1 cellular context compared by ENCODE assay signal in genomic region chr2:170436077-170436943, GRCh38.
TF ChIP-seq lines count a peak whose summit lies in the region.

No MANE protein-coding gene starts in this region.

TF ChIP-seq in WTC11, 78 proteins besides CTCF, POLR2A, EP300 and RAD21 (continued from another document):
- TF ChIP-seq, protein P1, sequence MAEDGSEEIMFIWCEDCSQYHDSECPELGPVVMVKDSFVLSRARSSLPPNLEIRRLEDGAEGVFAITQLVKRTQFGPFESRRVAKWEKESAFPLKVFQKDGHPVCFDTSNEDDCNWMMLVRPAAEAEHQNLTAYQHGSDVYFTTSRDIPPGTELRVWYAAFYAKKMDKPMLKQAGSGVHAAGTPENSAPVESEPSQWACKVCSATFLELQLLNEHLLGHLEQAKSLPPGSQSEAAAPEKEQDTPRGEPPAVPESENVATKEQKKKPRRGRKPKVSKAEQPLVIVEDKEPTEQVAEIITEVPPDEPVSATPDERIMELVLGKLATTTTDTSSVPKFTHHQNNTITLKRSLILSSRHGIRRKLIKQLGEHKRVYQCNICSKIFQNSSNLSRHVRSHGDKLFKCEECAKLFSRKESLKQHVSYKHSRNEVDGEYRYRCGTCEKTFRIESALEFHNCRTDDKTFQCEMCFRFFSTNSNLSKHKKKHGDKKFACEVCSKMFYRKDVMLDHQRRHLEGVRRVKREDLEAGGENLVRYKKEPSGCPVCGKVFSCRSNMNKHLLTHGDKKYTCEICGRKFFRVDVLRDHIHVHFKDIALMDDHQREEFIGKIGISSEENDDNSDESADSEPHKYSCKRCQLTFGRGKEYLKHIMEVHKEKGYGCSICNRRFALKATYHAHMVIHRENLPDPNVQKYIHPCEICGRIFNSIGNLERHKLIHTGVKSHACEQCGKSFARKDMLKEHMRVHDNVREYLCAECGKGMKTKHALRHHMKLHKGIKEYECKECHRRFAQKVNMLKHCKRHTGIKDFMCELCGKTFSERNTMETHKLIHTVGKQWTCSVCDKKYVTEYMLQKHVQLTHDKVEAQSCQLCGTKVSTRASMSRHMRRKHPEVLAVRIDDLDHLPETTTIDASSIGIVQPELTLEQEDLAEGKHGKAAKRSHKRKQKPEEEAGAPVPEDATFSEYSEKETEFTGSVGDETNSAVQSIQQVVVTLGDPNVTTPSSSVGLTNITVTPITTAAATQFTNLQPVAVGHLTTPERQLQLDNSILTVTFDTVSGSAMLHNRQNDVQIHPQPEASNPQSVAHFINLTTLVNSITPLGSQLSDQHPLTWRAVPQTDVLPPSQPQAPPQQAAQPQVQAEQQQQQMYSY (CRISPR knock-in tag; IDR thresholded peaks at IDR 0.05), result no peak
- TF ChIP-seq ZNF232 (CRISPR knock-in tag; IDR thresholded peaks at IDR 0.05) (no peak), RORB (CRISPR knock-in tag; IDR thresholded peaks at IDR 0.05) (no peak), JAZF1 (CRISPR knock-in tag; IDR thresholded peaks at IDR 0.05) (no peak), CREB1 (CRISPR knock-in tag; IDR thresholded peaks at IDR 0.05) (no peak), ZNF317 (CRISPR knock-in tag; IDR thresholded peaks at IDR 0.05; ENCODE audit: borderline replicate concordance, low read depth) (no peak), GABPB1 (CRISPR knock-in tag; IDR thresholded peaks at IDR 0.05) (no peak), SP1 (CRISPR knock-in tag; conservative IDR thresholded peaks at IDR 0.05) (no peak), ZNF138 (CRISPR knock-in tag; conservative IDR thresholded peaks at IDR 0.05) (no peak)
- TF ChIP-seq, protein P2, sequence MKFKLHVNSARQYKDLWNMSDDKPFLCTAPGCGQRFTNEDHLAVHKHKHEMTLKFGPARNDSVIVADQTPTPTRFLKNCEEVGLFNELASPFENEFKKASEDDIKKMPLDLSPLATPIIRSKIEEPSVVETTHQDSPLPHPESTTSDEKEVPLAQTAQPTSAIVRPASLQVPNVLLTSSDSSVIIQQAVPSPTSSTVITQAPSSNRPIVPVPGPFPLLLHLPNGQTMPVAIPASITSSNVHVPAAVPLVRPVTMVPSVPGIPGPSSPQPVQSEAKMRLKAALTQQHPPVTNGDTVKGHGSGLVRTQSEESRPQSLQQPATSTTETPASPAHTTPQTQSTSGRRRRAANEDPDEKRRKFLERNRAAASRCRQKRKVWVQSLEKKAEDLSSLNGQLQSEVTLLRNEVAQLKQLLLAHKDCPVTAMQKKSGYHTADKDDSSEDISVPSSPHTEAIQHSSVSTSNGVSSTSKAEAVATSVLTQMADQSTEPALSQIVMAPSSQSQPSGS (CRISPR knock-in tag; IDR thresholded peaks at IDR 0.05; ENCODE audit: borderline replicate concordance, low read depth), result no peak
- TF ChIP-seq, protein P3, sequence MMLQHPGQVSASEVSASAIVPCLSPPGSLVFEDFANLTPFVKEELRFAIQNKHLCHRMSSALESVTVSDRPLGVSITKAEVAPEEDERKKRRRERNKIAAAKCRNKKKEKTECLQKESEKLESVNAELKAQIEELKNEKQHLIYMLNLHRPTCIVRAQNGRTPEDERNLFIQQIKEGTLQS (CRISPR knock-in tag; conservative IDR thresholded peaks at IDR 0.05), result no peak
- TF ChIP-seq, protein P4, sequence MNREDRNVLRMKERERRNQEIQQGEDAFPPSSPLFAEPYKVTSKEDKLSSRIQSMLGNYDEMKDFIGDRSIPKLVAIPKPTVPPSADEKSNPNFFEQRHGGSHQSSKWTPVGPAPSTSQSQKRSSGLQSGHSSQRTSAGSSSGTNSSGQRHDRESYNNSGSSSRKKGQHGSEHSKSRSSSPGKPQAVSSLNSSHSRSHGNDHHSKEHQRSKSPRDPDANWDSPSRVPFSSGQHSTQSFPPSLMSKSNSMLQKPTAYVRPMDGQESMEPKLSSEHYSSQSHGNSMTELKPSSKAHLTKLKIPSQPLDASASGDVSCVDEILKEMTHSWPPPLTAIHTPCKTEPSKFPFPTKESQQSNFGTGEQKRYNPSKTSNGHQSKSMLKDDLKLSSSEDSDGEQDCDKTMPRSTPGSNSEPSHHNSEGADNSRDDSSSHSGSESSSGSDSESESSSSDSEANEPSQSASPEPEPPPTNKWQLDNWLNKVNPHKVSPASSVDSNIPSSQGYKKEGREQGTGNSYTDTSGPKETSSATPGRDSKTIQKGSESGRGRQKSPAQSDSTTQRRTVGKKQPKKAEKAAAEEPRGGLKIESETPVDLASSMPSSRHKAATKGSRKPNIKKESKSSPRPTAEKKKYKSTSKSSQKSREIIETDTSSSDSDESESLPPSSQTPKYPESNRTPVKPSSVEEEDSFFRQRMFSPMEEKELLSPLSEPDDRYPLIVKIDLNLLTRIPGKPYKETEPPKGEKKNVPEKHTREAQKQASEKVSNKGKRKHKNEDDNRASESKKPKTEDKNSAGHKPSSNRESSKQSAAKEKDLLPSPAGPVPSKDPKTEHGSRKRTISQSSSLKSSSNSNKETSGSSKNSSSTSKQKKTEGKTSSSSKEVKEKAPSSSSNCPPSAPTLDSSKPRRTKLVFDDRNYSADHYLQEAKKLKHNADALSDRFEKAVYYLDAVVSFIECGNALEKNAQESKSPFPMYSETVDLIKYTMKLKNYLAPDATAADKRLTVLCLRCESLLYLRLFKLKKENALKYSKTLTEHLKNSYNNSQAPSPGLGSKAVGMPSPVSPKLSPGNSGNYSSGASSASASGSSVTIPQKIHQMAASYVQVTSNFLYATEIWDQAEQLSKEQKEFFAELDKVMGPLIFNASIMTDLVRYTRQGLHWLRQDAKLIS (CRISPR knock-in tag; IDR thresholded peaks at IDR 0.05; ENCODE audit: borderline replicate concordance), result no peak
